ENCODE assay signal across 8 cellular contexts in genomic region chr19:44848036-44848804, GRCh38. TPM values are rescaled to one million over a fixed set of nuclear protein-coding genes. Genes with fewer than 3 reads are reported as not detected.
DNase-seq lines count a peak whose midpoint lies in the region; ATAC-seq and TF ChIP-seq lines count a peak whose summit lies in the region.

No MANE protein-coding gene starts in this region.

- H3K36me3 ChIP-seq in Panc1 (ENCODE audit: control insufficient read depth, insufficient read depth, low read length) = peaks cover 6% of the 10 kb centered on the region; the same call in 1 of the 2 replicates

- POLR2A ChIA-PET in Panc1 (lab: Charles Lee) = interaction anchor here (0.6 kb wide), 1 partner anchor 42 kb away, joined by 22 read pairs; no protein-coding TSS in a partner anchor

- no peaks in the 10 kb centered on the region for H3K36me3 Mint-ChIP-seq in osteocyte (ENCODE audit: unreplicated experiment)

- peak overlapping the region; percentile 92 to 93 for H3K4me3 ChIP-seq in Panc1 (ENCODE audit: low read depth in 2 of 2, low read length in 2 of 2)

- peaks cover 36% of the 10 kb centered on the region for H3K4me1 Mint-ChIP-seq in osteocyte (ENCODE audit: unreplicated experiment)

- BruUV-seq in Panc1 (replicated peaks; lab: Mats Ljungman, UMichigan) = no TSS peak

- H3K27ac Mint-ChIP-seq in osteocyte (ENCODE audit: unreplicated experiment) = peak overlapping the region; percentile 98

- peak; percentile 69 for DNase-seq in Daoy (ENCODE audit: low read depth)
- no peak for DNase-seq in Panc1 (ENCODE audit: low read depth, low spot score)
- peak; percentile 33 for DNase-seq in fibroblast of gingiva (ENCODE audit: low read depth)
- DNase-seq in osteocyte (ENCODE audit: extremely low spot score, unreplicated experiment) = no peak
- no peak for DNase-seq in stimulated activated naive CD8-positive, alpha-beta T cell treated with anti-CD3 and anti-CD28 coated beads, Interleukin-15, Interleukin-2, amounts not matched to agents 100 U/mL and 50 U/mL, for 24 hours

- H3K27ac ChIP-seq in Panc1 (ENCODE audit: low read length) = peak overlapping the region; percentile 94

- no peaks in the 10 kb centered on the region for H3K27me3 ChIP-seq in Panc1 (ENCODE audit: control insufficient read depth, insufficient read depth, low read length)

- peaks cover 25% of the 10 kb centered on the region for H3K4me1 ChIP-seq in Panc1 (ENCODE audit: control insufficient read depth, insufficient read depth, low read length)

- in situ Hi-C loops in Panc1 (cut with HindIII; ENCODE audit: low pct_unique_long_range_greater_than_20kb, low sequenced_read_pairs) = no loop called here

- ATAC-seq in Panc1 (no peak), HG02571 (IDR thresholded peaks at IDR 0.05; ENCODE audit: unreplicated experiment) (no peak), HG02981 (IDR thresholded peaks at IDR 0.05; ENCODE audit: unreplicated experiment) (no peak), GM18858 (IDR thresholded peaks at IDR 0.05; ENCODE audit: unreplicated experiment) (no peak)
- no peak for ATAC-seq in stimulated activated naive CD8-positive, alpha-beta T cell treated with anti-CD3 and anti-CD28 coated beads, Interleukin-15, Interleukin-2, amounts not matched to agents 100 U/mL and 50 U/mL, for 24 hours

- intact Hi-C loops in Panc1 (cut with micrococcal nuclease; ENCODE audit: unreplicated experiment) = no loop called here

- TF ChIP-seq CTCF in Panc1 (IDR thresholded peaks at IDR 0.05) (no peak), osteocyte (IDR thresholded peaks at IDR 0.05) (no peak)

- no peaks in the 10 kb centered on the region for H3K9me3 Mint-ChIP-seq in osteocyte (ENCODE audit: unreplicated experiment)

- no peaks in the 10 kb centered on the region for H3K9me3 ChIP-seq in Panc1 (ENCODE audit: control insufficient read depth, insufficient read depth, low read depth, low read length)

- H3K4me3 Mint-ChIP-seq in osteocyte (ENCODE audit: unreplicated experiment) = peak overlapping the region; percentile 90

- H3K27me3 Mint-ChIP-seq in osteocyte (ENCODE audit: unreplicated experiment) = no peaks in the 10 kb centered on the region

- CTCF ChIA-PET in Panc1 (lab: Charles Lee) = interaction anchor here (0.7 to 0.8 kb wide), 2 partner anchors 36 to 159 kb away, joined by 5 to 9 read pairs; no protein-coding TSS in a partner anchor

RNA-seq across cellular contexts. Expression of gene NECTIN2, which starts 2.1 kb away (rescaled TPM):
- total RNA-seq in Daoy (2014; rRNA removed; shearing (Covaris generic)) = 66.4 and 73.7 TPM in 2 replicates
- total RNA-seq in Panc1 (2021; ENCODE audit: unreplicated experiment) = 104 TPM
- polyA plus RNA-seq in Panc1 (2012; ENCODE audit: insufficient read length) = 180 TPM
- total RNA-seq in osteocyte = 117 TPM in 2 replicates

RNA-seq across cellular contexts. Expression of gene BCAM, which starts 39.3 kb away (rescaled TPM):
- 4.6 and 13.4 TPM in 2 replicates for total RNA-seq in Daoy (2014; rRNA removed; shearing (Covaris generic))
- total RNA-seq in Panc1 (2021; ENCODE audit: unreplicated experiment) = 21.5 TPM
- polyA plus RNA-seq in Panc1 (2012; ENCODE audit: insufficient read length) = 85.2 TPM
- 8.8 and 9.9 TPM in 2 replicates for total RNA-seq in osteocyte

RNA-seq across cellular contexts. Expression of gene TOMM40, which starts 42.8 kb away (rescaled TPM):
- 170 and 179 TPM in 2 replicates for total RNA-seq in Daoy (2014; rRNA removed; shearing (Covaris generic))
- 147 TPM for total RNA-seq in Panc1 (2021; ENCODE audit: unreplicated experiment)
- polyA plus RNA-seq in Panc1 (2012; ENCODE audit: insufficient read length) = 136 TPM
- total RNA-seq in osteocyte = 47.4 and 48.7 TPM in 2 replicates

RNA-seq across cellular contexts. Expression of gene APOE, which starts 57.4 kb away (rescaled TPM):
- 0.86 and 1.6 TPM in 2 replicates for total RNA-seq in Daoy (2014; rRNA removed; shearing (Covaris generic))
- total RNA-seq in Panc1 (2021; ENCODE audit: unreplicated experiment) (780 TPM), osteocyte (151 and 184 TPM in 2 replicates)
- 1,409 TPM for polyA plus RNA-seq in Panc1 (2012; ENCODE audit: insufficient read length)

Comparison
In these comparisons a context has a peak if more than half of its experiments do, and no peak if none do; other contexts are left out.
1. DNase-seq: peak in Daoy (single experiment) and fibroblast of gingiva (single experiment); none in Panc1 (single experiment), osteocyte (single experiment) and stimulated activated naive CD8-positive, alpha-beta T cell treated with anti-CD3 and anti-CD28 coated beads, Interleukin-15, Interleukin-2, amounts not matched to agents 100 U/mL and 50 U/mL, for 24 hours (single experiment).